13 cellular contexts compared by ENCODE assay signal in genomic region chr12:119940881-119941280, GRCh38. TPM values are rescaled to one million over a fixed set of nuclear protein-coding genes. Genes with fewer than 3 reads are reported as not detected.
DNase-seq lines count a peak whose midpoint lies in the region; ATAC-seq and TF ChIP-seq lines count a peak whose summit lies in the region.
"Had no signal": no experiment of that assay in that cellular context is flagged by ENCODE, and none has a peak within 500 bp of the region (broad histone marks: within the 10 kb centered on the region; RNA-seq: fewer than 3 reads in every experiment).

No MANE protein-coding gene starts in this region.

- no peaks in the 10 kb centered on the region for H3K27me3 ChIP-seq in GM23338 (ENCODE audit: insufficient read depth)
- no peaks in the 10 kb centered on the region for H3K27me3 ChIP-seq in mammary epithelial cell (ENCODE audit: insufficient read depth, low read length)
- no peaks in the 10 kb centered on the region for H3K27me3 ChIP-seq in MM.1S (replicated peaks; ENCODE audit: insufficient read depth, low read length)
- H3K27me3 ChIP-seq: uterus had no signal

- dilution Hi-C loops in mammary epithelial cell (cut with HindIII; ENCODE audit: low sequenced_read_pairs) = no loop called here

- BruUV-seq in mammary epithelial cell (replicated peaks; lab: Mats Ljungman, UMichigan) = no TSS peak

- H2AFZ ChIP-seq in GM23338 (peak overlapping the region; percentile 8; the same call in 1 of the 2 replicates), mammary epithelial cell (ENCODE audit: low read depth, low read length) (no peak overlapping the region), MM.1S (ENCODE audit: low read length) (no peak overlapping the region)

- intact Hi-C loops in mammary epithelial cell (cut with micrococcal nuclease) = loop anchor here (1.0 kb wide), 1 partner anchor 146 kb away; no protein-coding TSS in a partner anchor

- CTCF ChIA-PET in mammary epithelial cell (lab: Charles Lee; ENCODE audit: low non-redundant PET) = no interaction called here

- H3K4me3 Mint-ChIP-seq in GM23338 = no peak overlapping the region
- H3K4me3 Mint-ChIP-seq in activated T-cell treated with anti-CD3 and anti-CD28 coated beads, Interleukin-2, amount 50 U/mL, for 4 hours = no peak overlapping the region
- H3K4me3 Mint-ChIP-seq in activated T-cell treated with anti-CD3 and anti-CD28 coated beads, Interleukin-2, amount 50 U/mL, for 24 hours = no peak overlapping the region
- H3K4me3 Mint-ChIP-seq in glutamatergic neuron (ENCODE audit: unreplicated experiment) = no peak overlapping the region
- H3K4me3 Mint-ChIP-seq: nephron had no signal

- H3F3A ChIP-seq in GM23338 (replicated peaks; ENCODE audit: low read depth) = no peaks in the 10 kb centered on the region
- no peaks in the 10 kb centered on the region for H3F3A ChIP-seq in MM.1S (ENCODE audit: insufficient read depth, low read length)

- no peaks in the 10 kb centered on the region for H3K9me2 ChIP-seq in GM23338 (ENCODE audit: insufficient read depth)
- no peaks in the 10 kb centered on the region for H3K9me2 ChIP-seq in MM.1S (replicated peaks; ENCODE audit: insufficient read depth, low read length)

- in situ Hi-C loops in mammary epithelial cell (cut with MboI; ENCODE audit: low sequenced_read_pairs in 2 of 2) = no loop called here

- 0 out of 2 replicates have a peak, but pooled peaks cover 4% of the 10 kb centered on the region for H3K4me1 ChIP-seq in GM23338 (ENCODE audit: insufficient read depth)
- H3K4me1 ChIP-seq in mammary epithelial cell (ENCODE audit: insufficient read depth, low read length) = peaks cover 7% of the 10 kb centered on the region
- no peaks in the 10 kb centered on the region for H3K4me1 ChIP-seq in MM.1S (ENCODE audit: low read length)
- H3K4me1 ChIP-seq: uterus had no signal

- no peak overlapping the region for H3K27ac ChIP-seq in GM23338 (ENCODE audit: low read depth)
- no peak overlapping the region for H3K27ac ChIP-seq in mammary epithelial cell (ENCODE audit: insufficient read depth, low read depth, low read length)
- no peak overlapping the region for H3K27ac ChIP-seq in MM.1S (ENCODE audit: low read length)
- H3K27ac ChIP-seq: uterus, VCaP had no signal

- WGBS in mammary epithelial cell (ENCODE audit: low coverage, missing lambda C conversion rate) = 0% methylated on average over 4 of the region's 5 CpGs

- peaks cover 8% of the 10 kb centered on the region for H3K4me1 Mint-ChIP-seq in GM23338
- no peaks in the 10 kb centered on the region for H3K4me1 Mint-ChIP-seq in activated T-cell treated with anti-CD3 and anti-CD28 coated beads, Interleukin-2, amount 50 U/mL, for 4 hours (ENCODE audit: low read depth)
- no peaks in the 10 kb centered on the region for H3K4me1 Mint-ChIP-seq in activated T-cell treated with anti-CD3 and anti-CD28 coated beads, Interleukin-2, amount 50 U/mL, for 24 hours (ENCODE audit: low read depth)
- peaks cover 11% of the 10 kb centered on the region for H3K4me1 Mint-ChIP-seq in glutamatergic neuron (ENCODE audit: low read depth, unreplicated experiment)
- H3K4me1 Mint-ChIP-seq: nephron had no signal

- H3K4me3 ChIP-seq in GM23338 (no peak overlapping the region), mammary epithelial cell (replicated peaks in 1 of 3; ENCODE audit: insufficient read depth in 1 of 3, low read depth in 2 of 3, low read length in 3 of 3) (no peak overlapping the region), MM.1S (ENCODE audit: low read length) (no peak overlapping the region)
- H3K4me3 ChIP-seq: uterus had no signal

- peaks cover 6% of the 10 kb centered on the region for H3K27me3 Mint-ChIP-seq in GM23338 (ENCODE audit: insufficient read depth, low read depth, poor library complexity)
- H3K27me3 Mint-ChIP-seq in activated T-cell treated with anti-CD3 and anti-CD28 coated beads, Interleukin-2, amount 50 U/mL, for 4 hours (ENCODE audit: low read depth) = no peaks in the 10 kb centered on the region
- H3K27me3 Mint-ChIP-seq in activated T-cell treated with anti-CD3 and anti-CD28 coated beads, Interleukin-2, amount 50 U/mL, for 24 hours = no peaks in the 10 kb centered on the region
- H3K27me3 Mint-ChIP-seq in glutamatergic neuron (ENCODE audit: unreplicated experiment) = peaks cover 2% of the 10 kb centered on the region

- TF ChIP-seq CTCF in GM23338 (conservative IDR thresholded peaks at IDR 0.05; ENCODE audit: low read depth in 2 of 2) (no peak), mammary epithelial cell (conservative IDR thresholded peaks at IDR 0.05 in 1 of 2, IDR thresholded peaks at IDR 0.05 in 1 of 2; ENCODE audit: extremely low read depth in 1 of 2, insufficient read depth in 1 of 2, low read depth in 1 of 2, low read length in 2 of 2) (no peak), MM.1S (IDR thresholded peaks at IDR 0.05; ENCODE audit: low read length) (no peak), glutamatergic neuron (IDR thresholded peaks at IDR 0.05; ENCODE audit: partially characterized antibody, unreplicated experiment) (no peak)

- H3K9ac ChIP-seq in mammary epithelial cell (ENCODE audit: insufficient read depth, low read length) (no peak overlapping the region), MM.1S (ENCODE audit: low read length) (no peak overlapping the region)

- H3K4me2 ChIP-seq in GM23338 (no peak overlapping the region), mammary epithelial cell (ENCODE audit: insufficient read depth, low read depth, low read length) (no peak overlapping the region), MM.1S (ENCODE audit: low read depth, low read length) (no peak overlapping the region)

- H4K20me1 ChIP-seq in GM23338 (replicated peaks; ENCODE audit: insufficient read depth) (no peaks in the 10 kb centered on the region), mammary epithelial cell (ENCODE audit: insufficient read depth, low read length) (no peaks in the 10 kb centered on the region), MM.1S (ENCODE audit: insufficient read depth, low read length) (no peaks in the 10 kb centered on the region)

- H3K9me3 ChIP-seq in mammary epithelial cell (replicated peaks; ENCODE audit: insufficient read depth, low read length) (no peaks in the 10 kb centered on the region), MM.1S (replicated peaks; ENCODE audit: insufficient read depth, low read length) (no peaks in the 10 kb centered on the region)
- H3K9me3 ChIP-seq: uterus had no signal

- 0 out of 2 replicates have a peak overlapping the region, but pooled peaks have one; percentile 27 for H3K27ac Mint-ChIP-seq in GM23338
- no peak overlapping the region for H3K27ac Mint-ChIP-seq in activated T-cell treated with anti-CD3 and anti-CD28 coated beads, Interleukin-2, amount 50 U/mL, for 24 hours
- H3K27ac Mint-ChIP-seq in glutamatergic neuron (ENCODE audit: unreplicated experiment) = no peak overlapping the region
- H3K27ac Mint-ChIP-seq: nephron had no signal

- H3K36me3 Mint-ChIP-seq in GM23338 (ENCODE audit: low read depth) = no peaks in the 10 kb centered on the region
- no peaks in the 10 kb centered on the region for H3K36me3 Mint-ChIP-seq in activated T-cell treated with anti-CD3 and anti-CD28 coated beads, Interleukin-2, amount 50 U/mL, for 4 hours (ENCODE audit: insufficient read depth)
- no peaks in the 10 kb centered on the region for H3K36me3 Mint-ChIP-seq in activated T-cell treated with anti-CD3 and anti-CD28 coated beads, Interleukin-2, amount 50 U/mL, for 24 hours (ENCODE audit: low read depth)
- H3K36me3 Mint-ChIP-seq in glutamatergic neuron (ENCODE audit: unreplicated experiment) = no peaks in the 10 kb centered on the region

- 0 out of 3 replicates have a peak, but pooled peaks have one; percentile 24 for ATAC-seq in GM23338
- ATAC-seq in activated T-cell treated with anti-CD3 and anti-CD28 coated beads, Interleukin-2, amount 50 U/mL, for 4 hours = no peak

- no peaks in the 10 kb centered on the region for H3K9me3 Mint-ChIP-seq in GM23338
- no peaks in the 10 kb centered on the region for H3K9me3 Mint-ChIP-seq in activated T-cell treated with anti-CD3 and anti-CD28 coated beads, Interleukin-2, amount 50 U/mL, for 4 hours
- no peaks in the 10 kb centered on the region for H3K9me3 Mint-ChIP-seq in activated T-cell treated with anti-CD3 and anti-CD28 coated beads, Interleukin-2, amount 50 U/mL, for 24 hours
- peaks cover 1% of the 10 kb centered on the region for H3K9me3 Mint-ChIP-seq in glutamatergic neuron (ENCODE audit: unreplicated experiment)

- H3K79me2 ChIP-seq in GM23338 (replicated peaks; ENCODE audit: insufficient read depth) (no peaks in the 10 kb centered on the region), mammary epithelial cell (ENCODE audit: insufficient read depth, low read length) (no peaks in the 10 kb centered on the region), MM.1S (ENCODE audit: low read length) (no peaks in the 10 kb centered on the region)

- H3K36me3 ChIP-seq in GM23338 (ENCODE audit: insufficient read depth) (no peaks in the 10 kb centered on the region), mammary epithelial cell (ENCODE audit: insufficient read depth, low read length) (no peaks in the 10 kb centered on the region), MM.1S (replicated peaks; ENCODE audit: insufficient read depth, low read length) (no peaks in the 10 kb centered on the region)
- H3K36me3 ChIP-seq: uterus had no signal

- DNase-seq in GM23338 (ENCODE audit: low spot score) (peak; percentile 24), NCI-H2171 (lab: John Stamatoyannopoulos, UW) (peak; percentile 23), mammary epithelial cell (peak; percentile 92), mucosa of gallbladder (ENCODE audit: low spot score) (peak; percentile 24), MM.1S (no peak), glutamatergic neuron (no peak)
- DNase-seq in activated T-cell treated with anti-CD3 and anti-CD28 coated beads, Interleukin-2, amount 50 U/mL, for 4 hours = no peak
- DNase-seq in activated T-cell treated with anti-CD3 and anti-CD28 coated beads, Interleukin-2, amount 50 U/mL, for 24 hours = no peak
- DNase-seq: activated naive CD4-positive, alpha-beta T cell treated with anti-CD3 and anti-CD28 coated beads, Interleukin-2, amount 50 U/mL, for 16 hours; NCI-H2081 treated with DMSO at 0.1 percent for 48 hours; uterus had no signal

TF ChIP-seq in GM23338, 12 proteins besides CTCF, POLR2A, EP300 and RAD21 (continues in another document):
- no peak for TF ChIP-seq STAT1 (IDR thresholded peaks at IDR 0.05; ENCODE audit: unreplicated experiment)
- TF ChIP-seq NANOG (IDR thresholded peaks at IDR 0.05; ENCODE audit: borderline replicate concordance) = no peak

RNA-seq across cellular contexts. Expression of gene BICDL1, which starts 48.2 kb away (rescaled TPM):
- 25.7 and 30.3 TPM in 2 replicates for total RNA-seq in GM23338 (2014; rRNA removed; shearing (Covaris generic))
- 14.0 and 15.9 TPM in 2 replicates for polyA plus RNA-seq in GM23338 (2016; fragmentation: Nextera tagmentation; extraction: Ambion mirVana)
- 10 to 100 TPM; 10.7 to 14.8 TPM for total RNA-seq in mammary epithelial cell
- 9.8 TPM for polyA plus RNA-seq in mammary epithelial cell
- polyA minus RNA-seq in mammary epithelial cell = 8.0 TPM
- 26.7 TPM for total RNA-seq in mucosa of gallbladder
- 100 to 1,000 TPM; 121 to 152 (median 130) TPM for total RNA-seq in activated T-cell treated with anti-CD3 and anti-CD28 coated beads, Interleukin-2, amount 50 U/mL, for 4 hours
- total RNA-seq in glutamatergic neuron (ENCODE audit: unreplicated experiment) = 56.4 TPM

Comparison
In these comparisons a context has a peak if more than half of its experiments do, and no peak if none do; other contexts are left out.
1. DNase-seq: peak in GM23338 (single experiment), NCI-H2171 (single experiment), mammary epithelial cell (single experiment) and mucosa of gallbladder (single experiment); none in MM.1S (single experiment), activated T-cell treated with anti-CD3 and anti-CD28 coated beads, Interleukin-2, amount 50 U/mL, for 4 hours (single experiment), activated T-cell treated with anti-CD3 and anti-CD28 coated beads, Interleukin-2, amount 50 U/mL, for 24 hours (single experiment) and glutamatergic neuron (single experiment).